In the genomic region with DNA sequence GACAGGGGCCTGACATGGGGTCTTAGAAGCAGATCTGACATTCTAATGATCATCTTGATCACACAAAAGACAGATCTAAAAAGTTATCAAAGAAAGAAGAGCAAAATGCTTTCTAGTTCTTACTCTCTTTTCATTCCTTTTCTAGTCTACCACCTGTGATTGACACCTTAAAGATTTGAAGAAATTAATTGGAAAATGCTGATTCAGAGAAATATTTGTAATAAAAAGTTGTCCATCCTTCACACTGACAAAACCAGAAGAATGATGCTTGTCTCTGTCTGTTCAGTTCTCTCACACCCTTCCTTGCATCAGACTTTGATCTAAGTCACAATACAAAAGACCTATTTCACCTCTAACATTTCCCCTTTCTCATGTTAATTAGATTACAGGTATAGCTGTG, we compare ENCODE assay signal across 29 cellular contexts.
"Had no signal": no experiment of that assay in that cellular context is flagged by ENCODE, and none has a peak within 500 bp of the region (broad histone marks: within the 10 kb centered on the region; RNA-seq: fewer than 3 reads in every experiment).

No MANE protein-coding gene starts in this region.

- ATAC-seq: stimulated activated effector memory CD8-positive, alpha-beta T cell treated with anti-CD3 and anti-CD28 coated beads, Interleukin-12 subunit alpha, Interleukin-12 subunit beta, amount 100 ng/mL, for 72 hours; stimulated activated memory B cell treated with anti-CD40 and anti-IgM and Interleukin-4, amounts not matched to agents 10 μg/mL and 1 μg/mL and 100 μg/mL, for 72 hours; stimulated activated naive B cell treated with anti-CD40 and anti-IgM and Interleukin-4, amounts not matched to agents 10 μg/mL and 1 μg/mL and 100 μg/mL, for 72 hours; stimulated activated naive CD8-positive, alpha-beta T cell treated with anti-CD3 and anti-CD28 coated beads, Interleukin-15, amount 100 ng/mL, for 72 hours; stimulated activated naive CD8-positive, alpha-beta T cell treated with anti-CD3 and anti-CD28 coated beads, Interleukin-15, Interleukin-2, amounts not matched to agents 100 U/mL and 50 U/mL, for 24 hours; upper lobe of right lung had no signal

- H3K27me3 Mint-ChIP-seq: stimulated activated memory B cell treated with anti-CD40 and anti-IgM and Interleukin-4, amounts not matched to agents 10 μg/mL and 1 μg/mL and 100 μg/mL, for 72 hours; stimulated activated naive B cell treated with anti-CD40 and anti-IgM and Interleukin-4, amounts not matched to agents 10 μg/mL and 1 μg/mL and 100 μg/mL, for 72 hours had no signal

- H3K36me3 ChIP-seq: stomach, suprapubic skin, thoracic aorta, thyroid gland, tibial artery, tibial nerve, transverse colon, upper lobe of left lung, upper lobe of right lung, uterus, vagina had no signal

- H3K27me3 ChIP-seq: stomach, suprapubic skin, testis, thyroid gland, tibial artery, tibial nerve, transverse colon, upper lobe of left lung, upper lobe of right lung, uterus, vagina had no signal

- H3K9me3 ChIP-seq: stomach, suprapubic skin, testis, thoracic aorta, thyroid gland, tibial artery, tibial nerve, transverse colon, upper lobe of left lung, upper lobe of right lung, uterus, vagina had no signal

- H3K4me3 ChIP-seq: stomach, suprapubic skin, testis, thoracic aorta, thyroid gland, tibial artery, tibial nerve, transverse colon, upper lobe of left lung, upper lobe of right lung, uterus, vagina had no signal

- H3K4me1 Mint-ChIP-seq: stimulated activated effector memory CD8-positive, alpha-beta T cell treated with anti-CD3 and anti-CD28 coated beads, Interleukin-12 subunit alpha, Interleukin-12 subunit beta, amount 100 ng/mL, for 72 hours; stimulated activated memory B cell treated with anti-CD40 and anti-IgM and Interleukin-4, amounts not matched to agents 10 μg/mL and 1 μg/mL and 100 μg/mL, for 72 hours; stimulated activated naive B cell treated with anti-CD40 and anti-IgM and Interleukin-4, amounts not matched to agents 10 μg/mL and 1 μg/mL and 100 μg/mL, for 72 hours; stimulated activated naive CD8-positive, alpha-beta T cell treated with anti-CD3 and anti-CD28 coated beads, Interleukin-15, amount 100 ng/mL, for 72 hours had no signal

- H3K27ac Mint-ChIP-seq: stimulated activated effector memory CD8-positive, alpha-beta T cell treated with anti-CD3 and anti-CD28 coated beads, Interleukin-12 subunit alpha, Interleukin-12 subunit beta, amount 100 ng/mL, for 72 hours; stimulated activated memory B cell treated with anti-CD40 and anti-IgM and Interleukin-4, amounts not matched to agents 10 μg/mL and 1 μg/mL and 100 μg/mL, for 72 hours; stimulated activated naive B cell treated with anti-CD40 and anti-IgM and Interleukin-4, amounts not matched to agents 10 μg/mL and 1 μg/mL and 100 μg/mL, for 72 hours; stimulated activated naive CD8-positive, alpha-beta T cell treated with anti-CD3 and anti-CD28 coated beads, Interleukin-15, amount 100 ng/mL, for 72 hours; stimulated activated naive CD8-positive, alpha-beta T cell treated with anti-CD3 and anti-CD28 coated beads, Interleukin-15, Interleukin-2, amounts not matched to agents 100 ng/mL and 50 ng/mL, for 24 hours; type B pancreatic cell had no signal

- H3K36me3 Mint-ChIP-seq: stimulated activated effector memory CD8-positive, alpha-beta T cell treated with anti-CD3 and anti-CD28 coated beads, Interleukin-12 subunit alpha, Interleukin-12 subunit beta, amount 100 ng/mL, for 72 hours; stimulated activated memory B cell treated with anti-CD40 and anti-IgM and Interleukin-4, amounts not matched to agents 10 μg/mL and 1 μg/mL and 100 μg/mL, for 72 hours; stimulated activated naive B cell treated with anti-CD40 and anti-IgM and Interleukin-4, amounts not matched to agents 10 μg/mL and 1 μg/mL and 100 μg/mL, for 72 hours; type B pancreatic cell had no signal

- H3K4me1 ChIP-seq: stomach, suprapubic skin, testis, thyroid gland, tibial artery, tibial nerve, transverse colon, upper lobe of left lung, upper lobe of right lung, uterus, vagina had no signal

- FAIRE-seq: urothelium cell line had no signal

- DNase-seq: stimulated activated CD4-positive, alpha-beta T cell treated with anti-CD3 and anti-CD28 coated beads, Interleukin-2, amount 100 ng/mL, for 48 hours; stimulated activated CD4-positive, alpha-beta T cell treated with anti-CD3 and anti-CD28 coated beads, Interleukin-4, amount 100 ng/mL, for 1 hour; stimulated activated CD4-positive, alpha-beta T cell treated with anti-CD3 and anti-CD28 coated beads, Interleukin-4, amount 100 ng/mL, for 24 hours; stimulated activated CD4-positive, alpha-beta T cell treated with anti-CD3 and anti-CD28 coated beads, Interleukin-4, amount 100 ng/mL, for 4 hours; stimulated activated CD8-positive, alpha-beta memory T cell treated with anti-CD3 and anti-CD28 coated beads, Interleukin-4, amount 100 ng/mL, for 48 hours; stimulated activated naive B cell treated with anti-CD40 and anti-IgM and Interleukin-4, amounts not matched to agents 10 μg/mL and 1 μg/mL and 100 μg/mL, for 72 hours; stimulated activated naive CD4-positive, alpha-beta T cell; stimulated activated naive CD4-positive, alpha-beta T cell treated with Interleukin-2 at 50 U/mL for 16 hours; stimulated activated naive CD8-positive, alpha-beta T cell treated with anti-CD3 and anti-CD28 coated beads, Interleukin-15, amount 100 ng/mL, for 72 hours; stimulated activated naive CD8-positive, alpha-beta T cell treated with anti-CD3 and anti-CD28 coated beads, Interleukin-15, Interleukin-2, amounts not matched to agents 100 U/mL and 50 U/mL, for 24 hours; stomach; substantia nigra; testis; thyroid gland; tibial artery; transverse colon; trophoblast cell; upper lobe of left lung; upper lobe of right lung; uterus had no signal

- H3K27ac ChIP-seq: stomach, suprapubic skin, testis, thoracic aorta, thyroid gland, tibial artery, tibial nerve, transverse colon, upper lobe of left lung, upper lobe of right lung, uterus, vagina had no signal

- H3K4me3 Mint-ChIP-seq: stimulated activated effector memory CD8-positive, alpha-beta T cell treated with anti-CD3 and anti-CD28 coated beads, Interleukin-12 subunit alpha, Interleukin-12 subunit beta, amount 100 ng/mL, for 72 hours; stimulated activated memory B cell treated with anti-CD40 and anti-IgM and Interleukin-4, amounts not matched to agents 10 μg/mL and 1 μg/mL and 100 μg/mL, for 72 hours; stimulated activated naive B cell treated with anti-CD40 and anti-IgM and Interleukin-4, amounts not matched to agents 10 μg/mL and 1 μg/mL and 100 μg/mL, for 72 hours; stimulated activated naive CD8-positive, alpha-beta T cell treated with anti-CD3 and anti-CD28 coated beads, Interleukin-15, amount 100 ng/mL, for 72 hours; stimulated activated naive CD8-positive, alpha-beta T cell treated with anti-CD3 and anti-CD28 coated beads, Interleukin-15, Interleukin-2, amounts not matched to agents 100 ng/mL and 50 ng/mL, for 24 hours; type B pancreatic cell had no signal
